In the genomic region with DNA sequence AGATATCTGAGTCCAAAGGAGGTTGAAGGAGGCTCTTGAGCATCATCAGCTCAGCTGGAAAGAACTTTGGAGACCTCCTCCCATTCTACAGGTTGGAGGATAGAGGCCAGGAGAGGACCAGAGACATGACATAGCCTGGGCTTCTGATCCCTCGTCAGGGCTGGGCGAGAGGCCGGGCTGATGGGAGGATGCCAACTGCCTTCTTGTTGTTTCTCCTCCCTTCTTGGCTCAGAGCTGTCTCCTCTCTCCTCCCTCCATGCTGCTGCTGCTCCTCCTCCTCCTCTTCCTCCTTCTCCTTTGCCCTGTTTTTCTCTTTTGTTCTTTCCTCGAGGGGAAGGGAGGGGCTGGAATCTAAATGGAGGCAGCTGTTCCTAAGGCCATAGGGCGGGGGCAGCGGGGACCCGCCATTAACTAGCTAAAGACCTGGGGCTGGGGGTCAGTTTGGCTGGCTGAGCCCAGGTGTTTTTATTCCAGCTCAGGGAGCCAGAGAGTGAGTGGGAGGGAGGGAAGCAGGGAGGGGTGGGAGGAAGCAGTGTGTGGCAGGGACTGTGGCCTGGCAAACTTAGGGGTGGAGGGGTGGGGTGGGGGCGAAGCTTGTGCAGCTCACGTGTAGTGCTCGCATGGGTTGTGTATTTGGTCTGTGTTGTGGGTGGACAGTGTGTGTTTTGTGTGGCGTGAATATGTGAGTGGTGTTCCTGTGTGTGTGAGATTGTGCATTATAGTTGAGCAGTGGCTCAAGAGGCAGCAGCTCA, we compare ENCODE assay signal across 15 cellular contexts.
DNase-seq lines count a peak whose midpoint lies in the region; ATAC-seq and TF ChIP-seq lines count a peak whose summit lies in the region.
"Had no signal": no experiment of that assay in that cellular context is flagged by ENCODE, and none has a peak within 500 bp of the region (broad histone marks: within the 10 kb centered on the region; RNA-seq: fewer than 3 reads in every experiment).

No MANE protein-coding gene starts in this region.

- H3K9me3 Mint-ChIP-seq in activated naive CD8-positive, alpha-beta T cell treated with anti-CD3 and anti-CD28 coated beads for 36 hours: no peaks in the 10 kb centered on the region
- H3K9me3 Mint-ChIP-seq: mesothelial cell of epicardium had no signal

- H3K4me3 ChIP-seq in left ventricle myocardium inferior (no peak overlapping the region), right atrium auricular region (no peak overlapping the region), gastrocnemius medialis (no peak overlapping the region)
- H3K4me3 ChIP-seq: vagina had no signal

- H3K4me3 Mint-ChIP-seq in activated naive CD8-positive, alpha-beta T cell treated with anti-CD3 and anti-CD28 coated beads for 36 hours: no peak overlapping the region
- H3K4me3 Mint-ChIP-seq: activated CD8-positive, alpha-beta T cell treated with anti-CD3 and anti-CD28 coated beads, Interleukin-2, amount 10 ng/mL, durations not matched to agents 7 days and 5 days; mesothelial cell of epicardium had no signal

- intact Hi-C loops in left ventricle myocardium inferior (cut with micrococcal nuclease) (no loop called here), gastrocnemius medialis (cut with DNase I; ENCODE audit: low total_unique reads) (no loop called here)

- TF ChIP-seq POLR2A in gastrocnemius medialis (IDR thresholded peaks at IDR 0.05): no peak

- H3K36me3 ChIP-seq in left ventricle myocardium inferior (no peaks in the 10 kb centered on the region), right atrium auricular region (no peaks in the 10 kb centered on the region), gastrocnemius medialis (no peaks in the 10 kb centered on the region)
- H3K36me3 ChIP-seq: vagina had no signal

- no peaks in the 10 kb centered on the region for H3K9me3 ChIP-seq in left ventricle myocardium inferior (replicated peaks)
- no peaks in the 10 kb centered on the region for H3K9me3 ChIP-seq in right atrium auricular region
- H3K9me3 ChIP-seq in gastrocnemius medialis: no peaks in the 10 kb centered on the region
- H3K9me3 ChIP-seq: vagina had no signal

- H3K27ac Mint-ChIP-seq in activated naive CD8-positive, alpha-beta T cell treated with anti-CD3 and anti-CD28 coated beads for 36 hours: no peak overlapping the region
- H3K27ac Mint-ChIP-seq: activated CD8-positive, alpha-beta T cell treated with anti-CD3 and anti-CD28 coated beads, Interleukin-2, amount 10 ng/mL, durations not matched to agents 7 days and 5 days; mesothelial cell of epicardium had no signal

- no peak for ATAC-seq in gastrocnemius medialis
- ATAC-seq: activated CD8-positive, alpha-beta T cell treated with anti-CD3 and anti-CD28 coated beads, Interleukin-2, amount 10 ng/mL, durations not matched to agents 7 days and 5 days; PC-3 had no signal

- H3K27ac ChIP-seq in left ventricle myocardium inferior (replicated peaks) (no peak overlapping the region), right atrium auricular region (no peak overlapping the region), caudate nucleus (ENCODE audit: low read depth, low read length) (peak overlapping the region; percentile 3), gastrocnemius medialis (no peak overlapping the region)
- H3K27ac ChIP-seq: epithelial cell of prostate, vagina had no signal

- H3K27me3 ChIP-seq in left ventricle myocardium inferior (ENCODE audit: low read depth) (peaks cover 60% of the 10 kb centered on the region), right atrium auricular region (no peaks in the 10 kb centered on the region), gastrocnemius medialis (peaks cover 30 to 39% (median 38%) of the 10 kb centered on the region in 3 donors)
- H3K27me3 ChIP-seq: vagina had no signal

- no peaks in the 10 kb centered on the region for H3K36me3 Mint-ChIP-seq in activated naive CD8-positive, alpha-beta T cell treated with anti-CD3 and anti-CD28 coated beads for 36 hours
- H3K36me3 Mint-ChIP-seq: mesothelial cell of epicardium had no signal

- peak; percentile 29 for DNase-seq in left ventricle myocardium inferior
- no peak for DNase-seq in right atrium auricular region (ENCODE audit: low spot score)
- peak in 20 of 61 donors; percentile 6 to 58 (median 26) for DNase-seq in caudate nucleus (lab: John Stamatoyannopoulos, UW)
- DNase-seq in medulla oblongata (ENCODE audit: extremely low spot score): peak; percentile 58
- DNase-seq in gastrocnemius medialis: no peak
- no peak for DNase-seq in activated naive CD8-positive, alpha-beta T cell treated with anti-CD3 and anti-CD28 coated beads for 36 hours
- DNase-seq in H4 (ENCODE audit: low spot score): no peak
- no peak for DNase-seq in activated gamma-delta T cell (lab: John Stamatoyannopoulos, UW)
- DNase-seq: activated CD8-positive, alpha-beta T cell treated with anti-CD3 and anti-CD28 coated beads, Interleukin-2, amount 10 ng/mL, durations not matched to agents 7 days and 5 days; islet precursor cell; PC-3; stimulated activated naive CD4-positive, alpha-beta T cell treated with Interleukin-2 at 50 U/mL for 16 hours had no signal

- H3K4me1 Mint-ChIP-seq in activated naive CD8-positive, alpha-beta T cell treated with anti-CD3 and anti-CD28 coated beads for 36 hours: peaks cover 16% of the 10 kb centered on the region

- H3K4me1 ChIP-seq in left ventricle myocardium inferior (peaks cover 38% of the 10 kb centered on the region), right atrium auricular region (peaks cover 0 to 39% of the 10 kb centered on the region in 2 donors), gastrocnemius medialis (peaks cover 4 to 17% of the 10 kb centered on the region in 2 donors)

- peaks cover 72% of the 10 kb centered on the region for H3K27me3 Mint-ChIP-seq in activated naive CD8-positive, alpha-beta T cell treated with anti-CD3 and anti-CD28 coated beads for 36 hours

- no peak for TF ChIP-seq CTCF in left ventricle myocardium inferior (IDR thresholded peaks at IDR 0.05; ENCODE audit: borderline replicate concordance)
- TF ChIP-seq CTCF in right atrium auricular region (IDR thresholded peaks at IDR 0.05): no peak
- no peak for TF ChIP-seq CTCF in gastrocnemius medialis (IDR thresholded peaks at IDR 0.05 in 4 of 5, conservative IDR thresholded peaks at IDR 0.05 in 1 of 5)

- in situ Hi-C loops in gastrocnemius medialis (cut with MboI; ENCODE audit: low sequenced_read_pairs in 4 of 4): no loop called here

Comparison
In these comparisons a context has a peak if more than half of its experiments do, and no peak if none do; other contexts are left out.
1. DNase-seq: peak in left ventricle myocardium inferior (single experiment) and medulla oblongata (single experiment); none in right atrium auricular region (single experiment), gastrocnemius medialis (0 of 2), activated naive CD8-positive, alpha-beta T cell treated with anti-CD3 and anti-CD28 coated beads for 36 hours (single experiment), H4 (single experiment) and activated gamma-delta T cell (single experiment).